In genomic region chr9:2623046-2623865, GRCh38 we compare ENCODE assay signal across 7 cellular contexts. TPM values are rescaled to one million over a fixed set of nuclear protein-coding genes. Genes with fewer than 3 reads are reported as not detected.
DNase-seq lines count a peak whose midpoint lies in the region; ATAC-seq and TF ChIP-seq lines count a peak whose summit lies in the region.

No MANE protein-coding gene starts in this region.

- no peak for TF ChIP-seq CTCF in GM10248 (IDR thresholded peaks at IDR 0.05; ENCODE audit: control extremely low read depth, extremely low read depth, low read depth, missing control alignments)

- peaks cover 10% of the 10 kb centered on the region for H3K4me1 Mint-ChIP-seq in T-helper 17 cell

- H3K4me3 Mint-ChIP-seq in T-helper 17 cell: peak overlapping the region; percentile 93

- H3K4me1 ChIP-seq in mesodermal cell (ENCODE audit: control insufficient read depth, insufficient read depth, low read length, poor library complexity, severe bottlenecking): no peaks in the 10 kb centered on the region
- peaks cover 7% of the 10 kb centered on the region for H3K4me1 ChIP-seq in thymus (ENCODE audit: control insufficient read depth, insufficient read depth, low read length)

- peaks cover 59% of the 10 kb centered on the region for H3K27me3 Mint-ChIP-seq in T-helper 17 cell

- peaks cover 2% of the 10 kb centered on the region for H3K36me3 Mint-ChIP-seq in T-helper 17 cell (ENCODE audit: low read depth)

- H3K27me3 ChIP-seq in thymus (ENCODE audit: control insufficient read depth, insufficient read depth): peaks cover 55% of the 10 kb centered on the region

- no peak overlapping the region for H3K27ac Mint-ChIP-seq in T-helper 17 cell

- H3K9me3 ChIP-seq in T-helper 17 cell (ENCODE audit: control insufficient read depth, low read length, poor library complexity, severe bottlenecking) (no peaks in the 10 kb centered on the region), mesodermal cell (ENCODE audit: control insufficient read depth, low read length) (no peaks in the 10 kb centered on the region), thymus (ENCODE audit: control insufficient read depth) (peaks cover 1% of the 10 kb centered on the region)

- POLR2A ChIA-PET in GM10248 (lab: Yijun Ruan, JAX): interaction anchor here (0.5 kb wide), 1 partner anchor 19 kb away, joined by 4 read pairs; no protein-coding TSS in a partner anchor

- WGBS in mesodermal cell (ENCODE audit: insufficient coverage in 2 of 2), 2 experiments: 2 to 3% methylated on average over 35 to 37 of the region's 46 CpGs
- WGBS in thymus: 15% methylated on average over 46 of the region's 46 CpGs

- peak; percentile 22 for DNase-seq in GM10248 (ENCODE audit: extremely low spot score)
- no peak for DNase-seq in T-helper 17 cell

- H3K4me3 ChIP-seq in mesodermal cell (ENCODE audit: extremely low read depth, insufficient read depth, low read length, poor library complexity, severe bottlenecking) (peak overlapping the region; percentile 73), thymus (ENCODE audit: low read length) (peak overlapping the region; percentile 59)

- H3K27ac ChIP-seq in mesodermal cell (ENCODE audit: low read depth, low read length, severe bottlenecking): no peak overlapping the region
- no peak overlapping the region for H3K27ac ChIP-seq in thymus (ENCODE audit: low read depth)

- H3K36me3 ChIP-seq in mesodermal cell (ENCODE audit: control insufficient read depth, insufficient read depth, low read length) (peaks cover 3% of the 10 kb centered on the region), thymus (ENCODE audit: control insufficient read depth, insufficient read depth) (no peaks in the 10 kb centered on the region)

- peak; percentile 11 for ATAC-seq in HG03354 (IDR thresholded peaks at IDR 0.05; ENCODE audit: poor library complexity, severe bottlenecking, unreplicated experiment)
- ATAC-seq in T-helper 17 cell: no peak
- peak; percentile 40 for ATAC-seq in esophagus mucosa
- no peak for ATAC-seq in HG03039 (IDR thresholded peaks at IDR 0.05; ENCODE audit: unreplicated experiment)

- CTCF ChIA-PET in GM10248 (lab: Yijun Ruan, JAX): interaction anchor here (1.1 to 1.7 kb wide), 3 partner anchors 9 to 105 kb away, joined by 3 to 4 read pairs (median 3); no protein-coding TSS in a partner anchor

RNA-seq across cellular contexts. Expression of gene VLDLR, which starts 1.7 kb away (rescaled TPM):
- total RNA-seq in T-helper 17 cell: under 1 TPM; 0.15 to 0.57 TPM
- 26.6 TPM for total RNA-seq in esophagus mucosa
- 20.8 TPM for polyA plus RNA-seq in mesodermal cell (2013, experiment 1 of 2)
- 19.0 TPM for polyA plus RNA-seq in mesodermal cell (2013, experiment 2 of 2)
- polyA plus RNA-seq in thymus: 1.8 TPM

Comparison
In these comparisons a context has a peak if more than half of its experiments do, and no peak if none do; other contexts are left out.
1. ATAC-seq: peak in HG03354 (single experiment) and esophagus mucosa (single experiment); none in T-helper 17 cell (single experiment) and HG03039 (single experiment).
2. RNA of gene VLDLR, which starts 1.7 kb away (total RNA-seq): 26.6 TPM in esophagus mucosa (single experiment); 0.15 to 0.57 TPM in T-helper 17 cell; every median in the first group is over 10 times any median in the second.